ENCODE assay signal across 8 cellular contexts in the genomic region with DNA sequence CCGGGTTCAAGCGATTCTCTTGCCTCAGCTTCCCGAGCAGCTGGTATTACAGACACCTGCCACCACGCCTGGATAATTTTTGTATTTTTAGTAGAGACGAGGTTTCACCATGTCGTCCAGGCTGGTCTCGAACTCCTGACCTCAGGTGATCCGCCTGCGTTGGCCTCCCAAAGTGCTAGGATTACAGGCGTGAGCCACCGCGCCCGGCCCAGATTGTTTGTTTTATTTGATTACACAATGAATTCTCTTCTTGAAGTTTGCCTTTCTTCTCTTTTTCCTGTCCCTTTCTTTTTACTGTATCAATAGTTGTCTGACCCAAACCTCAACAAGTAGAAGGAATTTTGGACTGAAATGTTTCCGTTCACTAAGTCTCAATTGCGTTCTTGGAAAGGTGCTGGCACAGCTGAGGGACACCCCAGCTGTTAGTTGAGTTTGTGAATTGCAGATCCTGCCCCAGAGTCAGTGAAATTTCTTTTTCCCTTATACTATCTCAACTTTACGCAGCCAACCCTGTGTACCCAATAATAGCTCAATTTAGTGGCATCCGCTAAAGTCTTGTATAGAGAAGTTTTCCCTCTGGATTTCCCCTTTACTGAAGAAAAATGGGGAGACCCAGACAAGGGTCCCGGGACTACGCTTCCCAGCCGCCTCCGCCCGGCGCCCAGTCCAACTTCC. TPM values are rescaled to one million over a fixed set of nuclear protein-coding genes. Genes with fewer than 3 reads are reported as not detected.
DNase-seq lines count a peak whose midpoint lies in the region; ATAC-seq, FAIRE-seq and TF ChIP-seq lines count a peak whose summit lies in the region.

No MANE protein-coding gene starts in this region.

- no peaks in the 10 kb centered on the region for H3K27me3 Mint-ChIP-seq in activated T-cell treated with anti-CD3 and anti-CD28 coated beads, Interleukin-2, amount 50 U/mL, for 4 hours (ENCODE audit: low read depth)
- H3K27me3 Mint-ChIP-seq in activated T-helper 2 cell treated with anti-CD3 and anti-CD28 coated beads, Interferon-gamma antibody, Interleukin-2, Interleukin-4, amounts not matched to agents 10 μg/mL and 5 μg/mL and 100 μg/mL, durations not matched to agents 14 hours and 24 hours and 36 hours (ENCODE audit: low read depth), result no peaks in the 10 kb centered on the region

- TF ChIP-seq CTCF in HepG2 (CRISPR knock-in tag; IDR thresholded peaks at IDR 0.05) (no peak), tibial artery (IDR thresholded peaks at IDR 0.05) (no peak)

- TF ChIP-seq RAD21 in HepG2 (CRISPR knock-in tag; IDR thresholded peaks at IDR 0.05), result no peak

- BruUV-seq in HepG2 (replicated peaks; lab: Mats Ljungman, UMichigan), result no TSS peak

- H3K79me2 ChIP-seq in HepG2 (ENCODE audit: insufficient read depth, low read length), result peaks cover 35% of the 10 kb centered on the region

- no peak for FAIRE-seq in HepG2 (lab: Jason Lieb, UNC)

- intact Hi-C loops in activated T-helper 2 cell treated with anti-CD3 and anti-CD28 coated beads, Interferon-gamma antibody, Interleukin-2, Interleukin-4, amounts not matched to agents 10 μg/mL and 5 μg/mL and 100 μg/mL, durations not matched to agents 14 hours and 24 hours and 36 hours (cut with micrococcal nuclease), result loop anchor here (2.0 kb wide), 1 partner anchor 21 kb away; no protein-coding TSS in a partner anchor
- intact Hi-C loops in HepG2 (cut with micrococcal nuclease; ENCODE audit: unreplicated experiment), result loop anchor here (2.0 kb wide), 1 partner anchor 23 kb away; no protein-coding TSS in a partner anchor
- intact Hi-C loops in tibial artery (cut with DNase I; ENCODE audit: low total_unique reads), result no loop called here

- peak overlapping the region; percentile 69 for H3K27ac ChIP-seq in HepG2 (ENCODE audit: extremely low read length, insufficient read depth, low read length)
- peak overlapping the region; percentile 52 to 80 for H3K27ac ChIP-seq in tibial artery

- peaks cover 28% of the 10 kb centered on the region for H3K4me1 Mint-ChIP-seq in activated T-cell treated with anti-CD3 and anti-CD28 coated beads, Interleukin-2, amount 50 U/mL, for 4 hours (ENCODE audit: low read depth)
- H3K4me1 Mint-ChIP-seq in activated T-helper 2 cell treated with anti-CD3 and anti-CD28 coated beads, Interferon-gamma antibody, Interleukin-2, Interleukin-4, amounts not matched to agents 10 μg/mL and 5 μg/mL and 100 μg/mL, durations not matched to agents 14 hours and 24 hours and 36 hours (ENCODE audit: low read depth), result peaks cover 29% of the 10 kb centered on the region

- no peak overlapping the region for H2AFZ ChIP-seq in HepG2 (ENCODE audit: low read length)

- no peaks in the 10 kb centered on the region for H3K9me3 ChIP-seq in HepG2 (ENCODE audit: low read length)
- H3K9me3 ChIP-seq in tibial artery, result no peaks in the 10 kb centered on the region

- TF ChIP-seq EP300 in HepG2 (IDR thresholded peaks at IDR 0.05; ENCODE audit: low read depth in 2 of 2, low read length in 2 of 2), result no peak
- TF ChIP-seq EP300 in HepG2 (CRISPR knock-in tag; IDR thresholded peaks at IDR 0.05; ENCODE audit: borderline replicate concordance), result no peak

- H3K27ac Mint-ChIP-seq in activated T-helper 2 cell treated with anti-CD3 and anti-CD28 coated beads, Interferon-gamma antibody, Interleukin-2, Interleukin-4, amounts not matched to agents 10 μg/mL and 5 μg/mL and 100 μg/mL, durations not matched to agents 14 hours and 24 hours and 36 hours, result no peak overlapping the region

- 8% methylated on average over 21 of the region's 23 CpGs for WGBS in HepG2 (ENCODE audit: low lambda C conversion rate)

- H3K4me1 ChIP-seq in HepG2 (ENCODE audit: insufficient read depth, low read length) (peaks cover 40% of the 10 kb centered on the region), tibial artery (peaks cover 0 to 10% (median 0%) of the 10 kb centered on the region in 4 donors)

- no peaks in the 10 kb centered on the region for H3K36me3 ChIP-seq in HepG2 (replicated peaks in 1 of 2; ENCODE audit: control insufficient read depth in 1 of 2, insufficient read depth in 2 of 2, low read length in 2 of 2)
- no peaks in the 10 kb centered on the region for H3K36me3 ChIP-seq in tibial artery

- H3K36me3 Mint-ChIP-seq in activated T-cell treated with anti-CD3 and anti-CD28 coated beads, Interleukin-2, amount 50 U/mL, for 4 hours (ENCODE audit: insufficient read depth), result no peaks in the 10 kb centered on the region
- H3K36me3 Mint-ChIP-seq in activated T-helper 2 cell treated with anti-CD3 and anti-CD28 coated beads, Interferon-gamma antibody, Interleukin-2, Interleukin-4, amounts not matched to agents 10 μg/mL and 5 μg/mL and 100 μg/mL, durations not matched to agents 14 hours and 24 hours and 36 hours (ENCODE audit: low read depth), result no peaks in the 10 kb centered on the region

- in situ Hi-C loops in HepG2 (cut with HindIII; ENCODE audit: extremely low pct_ligation_motif_present, low pct_unique_long_range_greater_than_20kb), result no loop called here

- H3K4me2 ChIP-seq in HepG2 (ENCODE audit: low read depth, low read length), result peak overlapping the region; percentile 62

- no peak overlapping the region for H3K9ac ChIP-seq in HepG2 (ENCODE audit: insufficient read depth, low read depth, low read length)

- H3K27me3 ChIP-seq in HepG2 (ENCODE audit: control insufficient read depth in 1 of 2, insufficient read depth in 2 of 2, low read length in 2 of 2) (no peaks in the 10 kb centered on the region; a peak in 1 of 5 replicates), tibial artery (no peaks in the 10 kb centered on the region)

- DNase-seq in activated T-cell treated with anti-CD3 and anti-CD28 coated beads, Interleukin-2, amount 50 U/mL, for 4 hours, result no peak
- DNase-seq in activated T-cell treated with anti-CD3 and anti-CD28 coated beads for 4 hours (no peak), HepG2 (ENCODE audit: low spot score) (no peak), tibial artery (no peak), DMS 273 (lab: John Stamatoyannopoulos, UW; ENCODE audit: unreplicated experiment) (no peak), SW 1271 (lab: John Stamatoyannopoulos, UW) (no peak), NCI-H1417 (lab: John Stamatoyannopoulos, UW) (no peak)
- DNase-seq in activated T-helper 2 cell treated with anti-CD3 and anti-CD28 coated beads, Interferon-gamma antibody, Interleukin-2, Interleukin-4, amounts not matched to agents 10 μg/mL and 5 μg/mL and 100 μg/mL, durations not matched to agents 14 hours and 24 hours and 36 hours (ENCODE audit: low spot score), result no peak

- H4K20me1 ChIP-seq in HepG2 (ENCODE audit: insufficient read depth, low read length), result no peaks in the 10 kb centered on the region

- peak overlapping the region in 1 of 3 experiments; percentile 28; a peak in 2 of 6 replicates for H3K4me3 ChIP-seq in HepG2 (replicated peaks in 1 of 3; ENCODE audit: insufficient read depth in 1 of 3, low read depth in 2 of 3, low read length in 3 of 3)
- H3K4me3 ChIP-seq in tibial artery, result peak overlapping the region; percentile 69 to 81

- POLR2A ChIA-PET in HepG2 (lab: Yijun Ruan, JAX), result interaction anchor here (0.5 to 8.1 kb wide), 3 partner anchors 9 to 126 kb away, joined by 3 to 63 read pairs (median 3); a partner anchor contains a TSS

- H3K9me3 Mint-ChIP-seq in activated T-cell treated with anti-CD3 and anti-CD28 coated beads, Interleukin-2, amount 50 U/mL, for 4 hours, result no peaks in the 10 kb centered on the region
- no peaks in the 10 kb centered on the region for H3K9me3 Mint-ChIP-seq in activated T-helper 2 cell treated with anti-CD3 and anti-CD28 coated beads, Interferon-gamma antibody, Interleukin-2, Interleukin-4, amounts not matched to agents 10 μg/mL and 5 μg/mL and 100 μg/mL, durations not matched to agents 14 hours and 24 hours and 36 hours

- CTCF ChIA-PET in HepG2 (lab: Yijun Ruan, JAX; ENCODE audit: low intra/inter-chr PET ratio, low total read pairs), result no interaction called here

- ATAC-seq in activated T-cell treated with anti-CD3 and anti-CD28 coated beads, Interleukin-2, amount 50 U/mL, for 4 hours, result no peak
- ATAC-seq in HepG2, result peak; percentile 21

- peak overlapping the region; percentile 68 for H3K4me3 Mint-ChIP-seq in activated T-cell treated with anti-CD3 and anti-CD28 coated beads, Interleukin-2, amount 50 U/mL, for 4 hours
- H3K4me3 Mint-ChIP-seq in activated T-helper 2 cell treated with anti-CD3 and anti-CD28 coated beads, Interferon-gamma antibody, Interleukin-2, Interleukin-4, amounts not matched to agents 10 μg/mL and 5 μg/mL and 100 μg/mL, durations not matched to agents 14 hours and 24 hours and 36 hours (ENCODE audit: low read depth), result peak overlapping the region; percentile 65

- no peak for TF ChIP-seq POLR2A in HepG2 (IDR thresholded peaks at IDR 0.05; ENCODE audit: insufficient read depth in 1 of 2, low read depth in 2 of 2, low read length in 2 of 2)

RNA-seq across cellular contexts. Expression of a gene that starts 0.6 kb away (rescaled TPM):
- 10 to 100 TPM; 14.9 to 17.2 (median 15.4) TPM for total RNA-seq in activated T-cell treated with anti-CD3 and anti-CD28 coated beads, Interleukin-2, amount 50 U/mL, for 4 hours
- total RNA-seq in activated T-helper 2 cell treated with anti-CD3 and anti-CD28 coated beads, Interferon-gamma antibody, Interleukin-2, Interleukin-4, amounts not matched to agents 10 μg/mL and 5 μg/mL and 100 μg/mL, durations not matched to agents 14 hours and 24 hours and 36 hours, result 25.2 and 26.5 TPM in 2 replicates
- total RNA-seq in HepG2 (2016; rRNA removed; fragmentation: Illumina TruSeq; extraction: Trizol), result 15.2 and 27.2 TPM in 2 replicates
- total RNA-seq in HepG2 (2016; cell fraction: cytosol; rRNA removed; fragmentation: Illumina TruSeq; extraction: Trizol; ENCODE audit: low read depth), result 15.6 and 17.4 TPM in 2 replicates
- total RNA-seq in HepG2 (2016; cell fraction: insoluble cytoplasmic fraction; rRNA removed; fragmentation: Illumina TruSeq; extraction: Trizol), result 16.4 and 29.7 TPM in 2 replicates
- total RNA-seq in HepG2 (2016; cell fraction: membrane; rRNA removed; fragmentation: Illumina TruSeq; extraction: Trizol), result 9.7 and 11.4 TPM in 2 replicates
- total RNA-seq in HepG2 (2016; cell fraction: nucleus; rRNA removed; fragmentation: Illumina TruSeq; extraction: Trizol), result 15.2 and 19.0 TPM in 2 replicates
- polyA plus RNA-seq in HepG2 (2011; rRNA removed), result 8.7 and 12.0 TPM in 2 replicates
- polyA plus RNA-seq in HepG2 (2011; cell fraction: cytosol; rRNA removed), result 4.5 and 5.6 TPM in 2 replicates
- polyA plus RNA-seq in HepG2 (2011; cell fraction: nucleus; rRNA removed), result 3.9 and 5.2 TPM in 2 replicates
- 10.3 and 16.8 TPM in 2 replicates for polyA plus RNA-seq in HepG2 (2012)
- 0.55 and 0.63 TPM in 2 replicates for polyA plus RNA-seq in HepG2 (2016; cell fraction: cytosol; fragmentation: Illumina TruSeq; extraction: Trizol; ENCODE audit: low read depth)
- polyA plus RNA-seq in HepG2 (2016; cell fraction: insoluble cytoplasmic fraction; fragmentation: Illumina TruSeq; extraction: Trizol; ENCODE audit: low read depth), result 21.9 and 26.9 TPM in 2 replicates
- 1.6 and 2.2 TPM in 2 replicates for polyA plus RNA-seq in HepG2 (2016; cell fraction: membrane; fragmentation: Illumina TruSeq; extraction: Trizol; ENCODE audit: low read depth)
- polyA plus RNA-seq in HepG2 (2016; cell fraction: nucleus; fragmentation: Illumina TruSeq; extraction: Trizol; ENCODE audit: insufficient read depth, low read depth), result 13.2 and 14.3 TPM in 2 replicates
- 2.7 and 7.2 TPM in 2 replicates for polyA minus RNA-seq in HepG2 (2011; rRNA and poly(A)+ RNA removed; ENCODE audit: low replicate concordance)
- polyA minus RNA-seq in HepG2 (2011; cell fraction: cytosol; rRNA and poly(A)+ RNA removed), result 6.0 and 7.1 TPM in 2 replicates
- 40.0 and 50.3 TPM in 2 replicates for polyA minus RNA-seq in HepG2 (2011; cell fraction: nucleus; rRNA and poly(A)+ RNA removed)
